21 cellular contexts compared by ENCODE assay signal in the genomic region with DNA sequence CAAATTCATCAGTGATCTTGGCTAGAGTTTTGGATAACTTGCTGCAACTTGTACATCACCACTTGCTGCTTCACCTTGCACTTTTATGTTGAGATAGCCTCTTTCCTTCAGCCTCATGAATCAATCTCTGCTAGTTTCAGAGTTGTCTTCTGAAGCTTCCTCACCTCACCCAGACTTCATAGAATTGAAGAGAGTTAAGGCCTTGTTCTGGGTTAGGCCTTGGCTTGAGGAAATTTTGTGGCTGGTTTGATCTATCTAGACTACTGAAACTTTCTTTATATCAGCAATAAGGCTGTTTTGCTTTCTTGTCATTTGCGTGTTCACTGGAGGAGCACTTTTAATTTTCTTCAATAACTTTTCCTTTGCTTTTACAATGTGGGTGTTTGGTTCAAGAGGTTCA.
"Had no signal": no experiment of that assay in that cellular context is flagged by ENCODE, and none has a peak within 500 bp of the region (broad histone marks: within the 10 kb centered on the region; RNA-seq: fewer than 3 reads in every experiment).

No MANE protein-coding gene starts in this region.

- H3K27me3 Mint-ChIP-seq: activated CD4-positive, alpha-beta memory T cell treated with anti-CD3 and anti-CD28 coated beads, Interleukin-2, amount 10 ng/mL, durations not matched to agents 7 days and 5 days; activated T-helper 17 cell treated with anti-CD3 and anti-CD28 coated beads, Interleukin-2, amount 50 U/mL, for 72 hours; brain; memory B cell had no signal

- H3K4me3 Mint-ChIP-seq: activated CD4-positive, alpha-beta memory T cell treated with anti-CD3 and anti-CD28 coated beads, Interleukin-2, amount 10 ng/mL, durations not matched to agents 7 days and 5 days; activated T-helper 17 cell treated with anti-CD3 and anti-CD28 coated beads, Interleukin-2, amount 50 U/mL, for 72 hours; brain; memory B cell; WTC11 had no signal

- ATAC-seq: activated T-helper 17 cell treated with anti-CD3 and anti-CD28 coated beads, Interleukin-2, amount 50 U/mL, for 72 hours; left cardiac atrium; right lobe of liver; SK-N-SH treated with all-trans-retinoic acid at 6 μM for 48 hours; WTC11 had no signal

- H3K4me1 ChIP-seq: right lobe of liver had no signal

- H3K9me3 ChIP-seq: esophagus muscularis mucosa, right lobe of liver, suprapubic skin had no signal

- H3K27ac ChIP-seq: esophagus muscularis mucosa, right lobe of liver, skin epidermis, stomach, suprapubic skin had no signal

- H3K4me1 Mint-ChIP-seq: activated T-helper 17 cell treated with anti-CD3 and anti-CD28 coated beads, Interleukin-2, amount 50 U/mL, for 72 hours had no signal

- DNase-seq: activated CD4-positive, alpha-beta memory T cell treated with anti-CD3 and anti-CD28 coated beads, Interleukin-2, amount 10 ng/mL, durations not matched to agents 7 days and 5 days; anterior cingulate cortex; caudate nucleus; effector memory CD4-positive, alpha-beta T cell; glutamatergic neuron; hippocampal formation; left cardiac atrium; nucleus accumbens; right lobe of liver; stimulated activated CD4-positive, alpha-beta T cell treated with anti-CD3 and anti-CD28 coated beads, Interleukin-1b, Interleukin-23, amount 100 ng/mL, for 48 hours; stomach; T-helper 9 cell had no signal

- H3K36me3 ChIP-seq: esophagus muscularis mucosa, right lobe of liver, stomach, suprapubic skin had no signal

- H3K27me3 ChIP-seq: esophagus muscularis mucosa, right lobe of liver, stomach, suprapubic skin, tibial nerve had no signal

- H3K9me3 Mint-ChIP-seq: activated CD4-positive, alpha-beta memory T cell treated with anti-CD3 and anti-CD28 coated beads, Interleukin-2, amount 10 ng/mL, durations not matched to agents 7 days and 5 days had no signal

- H3K4me3 ChIP-seq: esophagus muscularis mucosa, right lobe of liver, skin epidermis, stomach, suprapubic skin, tibial nerve had no signal

- H3K27ac Mint-ChIP-seq: activated CD4-positive, alpha-beta memory T cell treated with anti-CD3 and anti-CD28 coated beads, Interleukin-2, amount 10 ng/mL, durations not matched to agents 7 days and 5 days; activated T-helper 17 cell treated with anti-CD3 and anti-CD28 coated beads, Interleukin-2, amount 50 U/mL, for 72 hours; brain; memory B cell; WTC11 had no signal
